In genomic region chr10:93445097-93445960, GRCh38 we compare ENCODE assay signal across 8 cellular contexts. TPM values are rescaled to one million over a fixed set of nuclear protein-coding genes. Genes with fewer than 3 reads are reported as not detected.
DNase-seq lines count a peak whose midpoint lies in the region; ATAC-seq and TF ChIP-seq lines count a peak whose summit lies in the region.

No MANE protein-coding gene starts in this region.

- no peak overlapping the region for H3K4me3 ChIP-seq in HEK293 (ENCODE audit: low read depth, low read length)
- peak overlapping the region in 2 of 59 donors; percentile 3 to 5 for H3K4me3 ChIP-seq in dorsolateral prefrontal cortex
- no peak overlapping the region for H3K4me3 ChIP-seq in liver (ENCODE audit: low read depth in 1 of 3, low read length in 3 of 3)
- peak overlapping the region; percentile 31 for H3K4me3 ChIP-seq in thoracic aorta

- TF ChIP-seq RAD21 in liver (IDR thresholded peaks at IDR 0.05): peak in 1 of 2 donors; percentile 32

- H3K36me3 ChIP-seq in HEK293 (ENCODE audit: control insufficient read depth in 2 of 2, insufficient read depth in 1 of 2, low read length in 2 of 2): no peaks in the 10 kb centered on the region
- no peaks in the 10 kb centered on the region for H3K36me3 ChIP-seq in liver (ENCODE audit: control insufficient read depth in 4 of 4, insufficient read depth in 3 of 4, low read depth in 1 of 4, low read length in 3 of 4)
- H3K36me3 ChIP-seq in thoracic aorta: peaks cover 13% of the 10 kb centered on the region

- intact Hi-C loops in dorsolateral prefrontal cortex (cut with DNase I): no loop called here

- DNase-seq in NCI-H82 (lab: John Stamatoyannopoulos, UW) (peak; percentile 68), dorsolateral prefrontal cortex (peak in 7 of 10 donors; percentile 26 to 67 (median 54)), thoracic aorta (ENCODE audit: low spot score) (peak; percentile 91)

- ATAC-seq in thoracic aorta (ENCODE audit: insufficient number of reproducible peaks, low FRiP score, low read depth) (peak; percentile 94), GM21576 (IDR thresholded peaks at IDR 0.05; ENCODE audit: unreplicated experiment) (no peak), GM18858 (IDR thresholded peaks at IDR 0.05; ENCODE audit: unreplicated experiment) (no peak), HG03521 (IDR thresholded peaks at IDR 0.05; ENCODE audit: unreplicated experiment) (no peak)

- peaks cover 4% of the 10 kb centered on the region; the same call in 1 of the 2 replicates for H3K4me1 ChIP-seq in HEK293 (ENCODE audit: control insufficient read depth, insufficient read depth, low read length)
- H3K4me1 ChIP-seq in liver (ENCODE audit: control insufficient read depth in 4 of 4, insufficient read depth in 4 of 4, low read length in 3 of 4): peaks cover 5 to 12% (median 9%) of the 10 kb centered on the region in 4 donors
- peaks cover 30 to 59% of the 10 kb centered on the region in 2 donors for H3K4me1 ChIP-seq in thoracic aorta (ENCODE audit: control insufficient read depth in 1 of 2, low read depth in 2 of 2)

- H3K9ac ChIP-seq in liver (ENCODE audit: low read depth in 1 of 2, low read length in 2 of 2): peak overlapping the region in 1 of 2 donors; percentile 64

- CTCF ChIA-PET in HEK293 (lab: Yijun Ruan, JAX): interaction anchor here (0.6 to 3.1 kb wide), 7 partner anchors 8 to 367 kb away, joined by 3 to 14 read pairs (median 5); partner anchors contain the start of gene MYOF

- WGBS in liver: 21% methylated on average over 8 of the region's 8 CpGs

- POLR2A ChIA-PET in HEK293 (lab: Yijun Ruan, JAX): interaction anchor here (0.6 to 2.1 kb wide), 6 partner anchors 8 to 50 kb away, joined by 3 to 11 read pairs (median 5); partner anchors contain the start of gene MYOF

- H3K27me3 ChIP-seq in dorsolateral prefrontal cortex: no peaks in the 10 kb centered on the region
- no peaks in the 10 kb centered on the region for H3K27me3 ChIP-seq in liver (ENCODE audit: control insufficient read depth in 4 of 4, insufficient read depth in 4 of 4, low read length in 3 of 4)
- H3K27me3 ChIP-seq in thoracic aorta (replicated peaks; ENCODE audit: insufficient read depth): no peaks in the 10 kb centered on the region

- no peak overlapping the region for H3K27ac ChIP-seq in HEK293 (ENCODE audit: extremely low read depth, low read depth, low read length)
- H3K27ac ChIP-seq in dorsolateral prefrontal cortex: peak overlapping the region in 33 of 59 donors; percentile 10 to 80 (median 47)
- H3K27ac ChIP-seq in liver (ENCODE audit: low read depth in 1 of 2, low read length in 2 of 2): peak overlapping the region; percentile 53 to 69
- H3K27ac ChIP-seq in thoracic aorta: peak overlapping the region; percentile 89 to 97

- TF ChIP-seq CTCF in HEK293 (tag by site-specific recombination; IDR thresholded peaks at IDR 0.05) (no peak), dorsolateral prefrontal cortex (IDR thresholded peaks at IDR 0.05 in 54 of 56, conservative IDR thresholded peaks at IDR 0.05 in 2 of 56; ENCODE audit: low read depth in 1 of 56, partially characterized antibody in 56 of 56) (no peak), liver (IDR thresholded peaks at IDR 0.05; ENCODE audit: low read depth, low read length, missing input control) (no peak), thoracic aorta (IDR thresholded peaks at IDR 0.05) (no peak)

- H3K9me3 ChIP-seq in HEK293 (ENCODE audit: control insufficient read depth, insufficient read depth, low read depth, low read length) (no peaks in the 10 kb centered on the region), liver (ENCODE audit: control insufficient read depth in 4 of 4, low read length in 3 of 4) (no peaks in the 10 kb centered on the region), thoracic aorta (no peaks in the 10 kb centered on the region)

TF ChIP-seq in HEK293, 187 proteins besides CTCF, POLR2A, EP300 and RAD21 (continues in another document):
- TF ChIP-seq ZNF768 (tag by site-specific recombination; IDR thresholded peaks at IDR 0.05): peak; percentile 78
- no peak for TF ChIP-seq ZBTB6 (tag by site-specific recombination; IDR thresholded peaks at IDR 0.05)
- TF ChIP-seq ZNF76 (tag by site-specific recombination; IDR thresholded peaks at IDR 0.05; ENCODE audit: borderline replicate concordance, low read depth): no peak; the same call in 1 of the 2 replicates
- no peak for TF ChIP-seq ZNF324 (tag by site-specific recombination; IDR thresholded peaks at IDR 0.05)
- TF ChIP-seq ZNF639 (tag by site-specific recombination; IDR thresholded peaks at IDR 0.05): no peak

TF ChIP-seq in liver, 16 proteins besides CTCF, POLR2A, EP300 and RAD21:
- TF ChIP-seq GABPA (IDR thresholded peaks at IDR 0.05 in 1 of 2, conservative IDR thresholded peaks at IDR 0.05 in 1 of 2) (no peak), NR2F2 (IDR thresholded peaks at IDR 0.05) (no peak), HNF4G (IDR thresholded peaks at IDR 0.05) (no peak), HNF4A (conservative IDR thresholded peaks at IDR 0.05) (peak in 1 of 2 donors; percentile 69), FOXA1 (IDR thresholded peaks at IDR 0.05) (peak; percentile 99), SP1 (IDR thresholded peaks at IDR 0.05) (peak; percentile 73), RXRA (IDR thresholded peaks at IDR 0.05) (peak; percentile 41 to 84), TAF1 (conservative IDR thresholded peaks at IDR 0.05) (no peak), ATF3 (IDR thresholded peaks at IDR 0.05) (no peak), FOXA2 (IDR thresholded peaks at IDR 0.05) (peak; percentile 99), ZBTB33 (IDR thresholded peaks at IDR 0.05) (no peak), EGR1 (IDR thresholded peaks at IDR 0.05; ENCODE audit: low read depth in 2 of 2) (no peak), YY1 (IDR thresholded peaks at IDR 0.05) (peak; percentile 64), JUND (IDR thresholded peaks at IDR 0.05) (no peak), REST (IDR thresholded peaks at IDR 0.05) (peak; percentile 67), MAX (IDR thresholded peaks at IDR 0.05) (peak; percentile 69)
TF ChIP-seq in liver: peak in this region for 8.

RNA-seq across cellular contexts. Expression of gene MYOF, which starts 36.8 kb away (rescaled TPM):
- total RNA-seq in dorsolateral prefrontal cortex: 10 to 100 TPM in 91 of 120 experiments, 1 to 10 TPM in 29; 4.6 to 30.0 (median 12.5) TPM
- 1 to 10 TPM; 4.0 to 5.7 TPM for total RNA-seq in liver
- polyA plus RNA-seq in liver: 1 to 10 TPM in 1 of 2 donors, under 1 TPM in 1; 0.89 to 2.5 TPM
- total RNA-seq in thoracic aorta: 100 to 1,000 TPM; 132 to 138 TPM

RNA-seq across cellular contexts. Expression of gene CEP55, which starts 51.1 kb away (rescaled TPM):
- total RNA-seq in dorsolateral prefrontal cortex (1 to 10 TPM in 1 of 120 experiments, under 1 TPM in 23, not detected in 96; 0.22 to 1.9 (median 0.40) TPM), liver (1 to 10 TPM in 1 of 2 donors, under 1 TPM in 1; under 0.01 to 4.1 TPM), thoracic aorta (1 to 10 TPM in 1 of 2 donors, not detected in 1; 5.1 TPM)
- under 1 TPM; 0.10 to 0.82 TPM for polyA plus RNA-seq in liver

Comparison
In these comparisons a context has a peak if more than half of its experiments do, and no peak if none do; other contexts are left out.
1. RNA of gene MYOF, which starts 36.8 kb away (total RNA-seq): 132 to 138 TPM in thoracic aorta; 4.6 to 30.0 TPM in dorsolateral prefrontal cortex and 4.0 to 5.7 TPM in liver; every median in the first group is over 4 times any median in the second.
2. Peak in every context shown above with its lines, with median percentiles within 50 percentile points of each other: DNase-seq.